ENCODE assay signal across 12 cellular contexts in genomic region chr20:40532103-40532502, GRCh38.
DNase-seq lines count a peak whose midpoint lies in the region; ATAC-seq and TF ChIP-seq lines count a peak whose summit lies in the region.
"Had no signal": no experiment of that assay in that cellular context is flagged by ENCODE, and none has a peak within 500 bp of the region (broad histone marks: within the 10 kb centered on the region; RNA-seq: fewer than 3 reads in every experiment).

No MANE protein-coding gene starts in this region.

- H3K27ac Mint-ChIP-seq in chondrocyte (ENCODE audit: unreplicated experiment) (no peak overlapping the region), osteocyte (ENCODE audit: unreplicated experiment) (no peak overlapping the region)
- H3K27ac Mint-ChIP-seq: activated T-helper 17 cell treated with anti-CD3 and anti-CD28 coated beads, Interleukin-2, amount 50 U/mL, for 72 hours had no signal

- H3K36me3 Mint-ChIP-seq in chondrocyte (ENCODE audit: low read depth) (peaks cover 6% of the 10 kb centered on the region), osteocyte (ENCODE audit: unreplicated experiment) (no peaks in the 10 kb centered on the region)

- no peaks in the 10 kb centered on the region for H3K36me3 ChIP-seq in Loucy (ENCODE audit: insufficient read depth, low read length)
- H3K36me3 ChIP-seq: HAP-1 had no signal

- no peaks in the 10 kb centered on the region for H3K79me2 ChIP-seq in Loucy (ENCODE audit: insufficient read depth, low read length)

- H3K4me3 ChIP-seq in Loucy (ENCODE audit: low read length, poor library complexity, severe bottlenecking), result no peak overlapping the region
- H3K4me3 ChIP-seq: HAP-1 had no signal

- ATAC-seq in GM19463 (IDR thresholded peaks at IDR 0.05; ENCODE audit: unreplicated experiment) (no peak), omental fat pad (ENCODE audit: low FRiP score) (no peak)
- ATAC-seq: activated T-helper 17 cell treated with anti-CD3 and anti-CD28 coated beads, Interleukin-2, amount 50 U/mL, for 72 hours had no signal

- no peak overlapping the region for H2AFZ ChIP-seq in Loucy (ENCODE audit: low read length)

- H3K9me3 ChIP-seq in Loucy (ENCODE audit: insufficient read depth, low read depth, low read length), result peaks cover 15% of the 10 kb centered on the region
- H3K9me3 ChIP-seq: HAP-1 had no signal

- peaks cover 19% of the 10 kb centered on the region for H3K27me3 Mint-ChIP-seq in chondrocyte (ENCODE audit: low read depth)
- peaks cover 20% of the 10 kb centered on the region for H3K27me3 Mint-ChIP-seq in osteocyte (ENCODE audit: unreplicated experiment)
- H3K27me3 Mint-ChIP-seq: activated T-helper 17 cell treated with anti-CD3 and anti-CD28 coated beads, Interleukin-2, amount 50 U/mL, for 72 hours had no signal

- no peaks in the 10 kb centered on the region for H3K4me1 Mint-ChIP-seq in chondrocyte (ENCODE audit: low read depth)
- H3K4me1 Mint-ChIP-seq in osteocyte (ENCODE audit: unreplicated experiment), result no peaks in the 10 kb centered on the region
- H3K4me1 Mint-ChIP-seq: activated T-helper 17 cell treated with anti-CD3 and anti-CD28 coated beads, Interleukin-2, amount 50 U/mL, for 72 hours had no signal

- H3K9ac ChIP-seq in Loucy (ENCODE audit: low read depth, low read length, poor library complexity, severe bottlenecking), result no peak overlapping the region

- no peak overlapping the region for H3K4me2 ChIP-seq in Loucy (ENCODE audit: low read depth, low read length, poor library complexity, severe bottlenecking)

- no peaks in the 10 kb centered on the region for H3F3A ChIP-seq in Loucy (ENCODE audit: low read depth)

- H3K9me3 Mint-ChIP-seq in chondrocyte (ENCODE audit: low read depth), result peaks cover 24% of the 10 kb centered on the region
- H3K9me3 Mint-ChIP-seq in osteocyte (ENCODE audit: unreplicated experiment), result peaks cover 29% of the 10 kb centered on the region

- H4K20me1 ChIP-seq in Loucy (ENCODE audit: insufficient read depth, low read length, poor library complexity, severe bottlenecking), result no peaks in the 10 kb centered on the region

- DNase-seq in activated CD8-positive, alpha-beta memory T cell treated with anti-CD3 and anti-CD28 coated beads, Interleukin-2, amount 50 U/mL, for 48 hours, result peak; percentile 53
- no peak for DNase-seq in activated CD8-positive, alpha-beta memory T cell treated with anti-CD3 and anti-CD28 coated beads for 24 hours
- DNase-seq in chondrocyte (ENCODE audit: low spot score), result no peak
- DNase-seq in osteocyte (ENCODE audit: extremely low spot score, unreplicated experiment), result no peak
- DNase-seq in omental fat pad (ENCODE audit: low spot score), result no peak
- DNase-seq in NCI-H1092 (lab: John Stamatoyannopoulos, UW), result no peak
- DNase-seq: DMS79, NCI-H2081 treated with DMSO at 0.1 percent for 48 hours had no signal

- no peaks in the 10 kb centered on the region for H3K9me2 ChIP-seq in Loucy (replicated peaks; ENCODE audit: low read depth, low read length)

- H3K4me3 Mint-ChIP-seq in chondrocyte (ENCODE audit: unreplicated experiment) (no peak overlapping the region), osteocyte (ENCODE audit: unreplicated experiment) (no peak overlapping the region)
- H3K4me3 Mint-ChIP-seq: activated T-helper 17 cell treated with anti-CD3 and anti-CD28 coated beads, Interleukin-2, amount 50 U/mL, for 72 hours had no signal

- no peaks in the 10 kb centered on the region for H3K27me3 ChIP-seq in Loucy (ENCODE audit: insufficient read depth, low read length, poor library complexity, severe bottlenecking)

- no peaks in the 10 kb centered on the region for H3K4me1 ChIP-seq in Loucy (ENCODE audit: insufficient read depth, low read length, poor library complexity, severe bottlenecking)
- H3K4me1 ChIP-seq: HAP-1 had no signal

- TF ChIP-seq CTCF in Loucy (conservative IDR thresholded peaks at IDR 0.05; ENCODE audit: low read length) (peak; percentile 68), chondrocyte (IDR thresholded peaks at IDR 0.05) (peak; percentile 63), osteocyte (IDR thresholded peaks at IDR 0.05) (peak; percentile 35), omental fat pad (IDR thresholded peaks at IDR 0.05) (no peak)

Comparison
In these comparisons a context has a peak if more than half of its experiments do, and no peak if none do; other contexts are left out.
1. CTCF ChIP-seq: peak in Loucy (single experiment), chondrocyte (single experiment) and osteocyte (single experiment); none in omental fat pad (0 of 3).